Comparison of ENCODE assay signal across 8 cellular contexts in genomic region chr12:111396726-111397445, GRCh38. TPM values are rescaled to one million over a fixed set of nuclear protein-coding genes. Genes with fewer than 3 reads are reported as not detected.
DNase-seq lines count a peak whose midpoint lies in the region; ATAC-seq, FAIRE-seq and TF ChIP-seq lines count a peak whose summit lies in the region.

No MANE protein-coding gene starts in this region.

- H3K36me3 ChIP-seq in breast epithelium (no peaks in the 10 kb centered on the region), keratinocyte (ENCODE audit: control insufficient read depth in 2 of 2, extremely low read depth in 1 of 2, insufficient read depth in 2 of 2, low read length in 2 of 2) (no peaks in the 10 kb centered on the region)

- H3K27me3 ChIP-seq in breast epithelium (no peaks in the 10 kb centered on the region), keratinocyte (ENCODE audit: control insufficient read depth, extremely low read depth, insufficient read depth, low read length) (no peaks in the 10 kb centered on the region)

- peaks cover 37% of the 10 kb centered on the region for H3K4me1 Mint-ChIP-seq in activated B cell treated with CpG ODN at 0.5 μM for 24 hours

- peak overlapping the region; percentile 63 for H3K9ac ChIP-seq in keratinocyte (ENCODE audit: control insufficient read depth, extremely low read depth, insufficient read depth, low read length)

- H3K27ac Mint-ChIP-seq in activated B cell treated with CpG ODN at 0.5 μM for 24 hours = peak overlapping the region; percentile 80

- no peaks in the 10 kb centered on the region for H3K36me3 Mint-ChIP-seq in activated B cell treated with CpG ODN at 0.5 μM for 24 hours (ENCODE audit: low read depth)

- no peaks in the 10 kb centered on the region for H3K79me2 ChIP-seq in keratinocyte (ENCODE audit: control insufficient read depth, insufficient read depth, low read length)

- H3K9me1 ChIP-seq in keratinocyte (ENCODE audit: control insufficient read depth, extremely low read depth, insufficient read depth, low read length) = no peaks in the 10 kb centered on the region

- FAIRE-seq in keratinocyte (lab: Jason Lieb, UNC) = no peak

- TF ChIP-seq CTCF in GM12865 (IDR thresholded peaks at IDR 0.05; ENCODE audit: insufficient read depth, low read depth, low read length, missing control alignments) (peak; percentile 100), activated B cell treated with CpG ODN at 0.5 μM for 24 hours (IDR thresholded peaks at IDR 0.05) (peak; percentile 89), breast epithelium (IDR thresholded peaks at IDR 0.05) (peak; percentile 90 to 99 (median 99)), keratinocyte (optimal IDR thresholded peaks at IDR 0.05 in 1 of 3, IDR thresholded peaks at IDR 0.05 in 1 of 3, conservative IDR thresholded peaks at IDR 0.05 in 1 of 3; ENCODE audit: extremely low read depth in 1 of 3, insufficient read depth in 2 of 3, low read length in 3 of 3) (peak; percentile 90 to 100 (median 94))

- H3K9me3 Mint-ChIP-seq in activated B cell treated with CpG ODN at 0.5 μM for 24 hours = no peaks in the 10 kb centered on the region

- H3K4me1 ChIP-seq in breast epithelium (peaks cover 0 to 3% of the 10 kb centered on the region in 2 donors), keratinocyte (ENCODE audit: control insufficient read depth, extremely low read depth, insufficient read depth, low read length) (peaks cover 21% of the 10 kb centered on the region)

- H3K4me3 ChIP-seq in GM12865 (ENCODE audit: low read depth, low read length) (peak overlapping the region; percentile 28), breast epithelium (peak overlapping the region; percentile 15 to 62 (median 24)), keratinocyte (ENCODE audit: control insufficient read depth in 2 of 3, extremely low read depth in 1 of 3, insufficient read depth in 2 of 3, low read depth in 1 of 3, low read length in 3 of 3) (peak overlapping the region in 2 of 3 experiments; percentile 32 to 51)

- no peak for TF ChIP-seq POLR2A in breast epithelium (IDR thresholded peaks at IDR 0.05)

- H3K4me2 ChIP-seq in keratinocyte (ENCODE audit: control insufficient read depth, extremely low read depth, insufficient read depth, low read depth, low read length) = peak overlapping the region; percentile 79

- POLR2A ChIA-PET in activated B cell treated with CpG ODN at 0.5 μM for 24 hours (lab: Charles Lee) = interaction anchor here (0.6 to 5.4 kb wide), 8 partner anchors 8 to 133 kb away, joined by 3 to 43 read pairs (median 4); partner anchors contain the start of gene SH2B3

- H3K9me3 ChIP-seq in breast epithelium (no peaks in the 10 kb centered on the region), keratinocyte (ENCODE audit: control insufficient read depth, low read depth, low read length) (no peaks in the 10 kb centered on the region)

- CTCF ChIA-PET in activated B cell treated with CpG ODN at 0.5 μM for 24 hours (lab: Charles Lee) = interaction anchor here (0.6 to 14.5 kb wide), 32 partner anchors 8 to 289 kb away, joined by 3 to 522 read pairs (median 6); partner anchors contain the start of genes ACAD10, BRAP and PHETA1

- DNase-seq in GM12865 (ENCODE audit: low read depth) (peak; percentile 93), NCI-H2196 (lab: John Stamatoyannopoulos, UW; ENCODE audit: unreplicated experiment) (peak; percentile 86), activated B cell treated with CpG ODN at 0.5 μM for 24 hours (peak; percentile 92), breast epithelium (ENCODE audit: low spot score in 2 of 2) (peak; percentile 64 to 84), keratinocyte (ENCODE audit: low read depth, low spot score) (no peak)
- DNase-seq in stimulated activated CD4-positive, alpha-beta T cell treated with anti-CD3 and anti-CD28 coated beads, Interleukin-15, amount 100 ng/mL, for 24 hours = peak; percentile 92

- intact Hi-C loops in activated B cell treated with CpG ODN at 0.5 μM for 24 hours (cut with micrococcal nuclease) = loop anchor here (1.0 kb wide), 5 partner anchors 48 to 276 kb away; no protein-coding TSS in a partner anchor
- intact Hi-C loops in breast epithelium (cut with DNase I; ENCODE audit: low total_unique reads) = loop anchor here (5.0 to 10.0 kb wide), 2 partner anchors 45 to 278 kb away; no protein-coding TSS in a partner anchor

- peak; percentile 41 for ATAC-seq in HG02870 (IDR thresholded peaks at IDR 0.05; ENCODE audit: unreplicated experiment)
- peak; percentile 74 for ATAC-seq in activated B cell treated with CpG ODN at 0.5 μM for 24 hours (ENCODE audit: low read depth)
- ATAC-seq in HG02763 (IDR thresholded peaks at IDR 0.05; ENCODE audit: unreplicated experiment) = no peak

- H2AFZ ChIP-seq in keratinocyte (ENCODE audit: control insufficient read depth, low read length) = peak overlapping the region; percentile 91

- dilution Hi-C loops in keratinocyte (cut with MboI; ENCODE audit: extremely low pct_ligation_motif_present, low sequenced_read_pairs) = no loop called here

- H3K27ac ChIP-seq in breast epithelium (peak overlapping the region; percentile 45), keratinocyte (ENCODE audit: control insufficient read depth, insufficient read depth, low read length) (peak overlapping the region; percentile 49)

- peak overlapping the region; percentile 83 for H3K4me3 Mint-ChIP-seq in activated B cell treated with CpG ODN at 0.5 μM for 24 hours

- no peaks in the 10 kb centered on the region for H4K20me1 ChIP-seq in keratinocyte (ENCODE audit: control insufficient read depth, extremely low read depth, insufficient read depth, low read length)

- H3K27me3 Mint-ChIP-seq in activated B cell treated with CpG ODN at 0.5 μM for 24 hours = no peaks in the 10 kb centered on the region

RNA-seq across cellular contexts. Expression of gene SH2B3, which starts 8.8 kb away (rescaled TPM):
- total RNA-seq in activated B cell treated with CpG ODN at 0.5 μM for 24 hours (46.7 and 50.7 TPM in 2 replicates), breast epithelium (10 to 100 TPM; 13.9 to 27.4 (median 17.4) TPM)
- polyA plus RNA-seq in keratinocyte = 4.2 to 11.3 TPM (median 7.7 TPM) in 3 replicates
- polyA plus RNA-seq in keratinocyte (2011; ENCODE audit: low read depth) = 0.30 TPM
- 7.7 and 8.1 TPM in 2 replicates for polyA plus RNA-seq in keratinocyte (2011; cell fraction: cytosol; rRNA removed)
- polyA plus RNA-seq in keratinocyte (2011; cell fraction: nucleus; rRNA removed) = 7.7 and 8.3 TPM in 2 replicates
- polyA plus RNA-seq in keratinocyte (2012; ENCODE audit: low replicate concordance) = 0.87 and 7.8 TPM in 2 replicates
- polyA minus RNA-seq in keratinocyte = 4.7 to 21.2 TPM (median 7.5 TPM) in 3 replicates
- polyA minus RNA-seq in keratinocyte (2011; cell fraction: cytosol; rRNA and poly(A)+ RNA removed) = 9.0 TPM
- 4.4 and 6.1 TPM in 2 replicates for polyA minus RNA-seq in keratinocyte (2011; cell fraction: nucleus; rRNA and poly(A)+ RNA removed)

RNA-seq across cellular contexts. Expression of gene PHETA1, which starts 28.0 kb away (rescaled TPM):
- 1.6 and 2.0 TPM in 2 replicates for total RNA-seq in activated B cell treated with CpG ODN at 0.5 μM for 24 hours
- 10 to 100 TPM in 2 of 3 donors, 1 to 10 TPM in 1; 6.6 to 10.9 (median 10.2) TPM for total RNA-seq in breast epithelium
- polyA plus RNA-seq in keratinocyte = 1.7 to 3.9 TPM (median 3.3 TPM) in 3 replicates
- polyA plus RNA-seq in keratinocyte (2011; ENCODE audit: low read depth) = 1.5 TPM
- 2.2 and 5.5 TPM in 2 replicates for polyA plus RNA-seq in keratinocyte (2011; cell fraction: cytosol; rRNA removed)
- 4.0 and 7.5 TPM in 2 replicates for polyA plus RNA-seq in keratinocyte (2011; cell fraction: nucleus; rRNA removed)
- polyA plus RNA-seq in keratinocyte (2012; ENCODE audit: low replicate concordance) = 5.4 and 10.2 TPM in 2 replicates
- polyA minus RNA-seq in keratinocyte = 1.6 to 3.0 TPM (median 2.3 TPM) in 3 replicates
- 6.1 TPM for polyA minus RNA-seq in keratinocyte (2011; cell fraction: cytosol; rRNA and poly(A)+ RNA removed)
- polyA minus RNA-seq in keratinocyte (2011; cell fraction: nucleus; rRNA and poly(A)+ RNA removed) = 4.1 and 5.8 TPM in 2 replicates
